Comparison of ENCODE assay signal across 15 cellular contexts in genomic region chr14:22796087-22796707, GRCh38. TPM values are rescaled to one million over a fixed set of nuclear protein-coding genes. Genes with fewer than 3 reads are reported as not detected.
DNase-seq lines count a peak whose midpoint lies in the region; ATAC-seq and TF ChIP-seq lines count a peak whose summit lies in the region.
"Had no signal": no experiment of that assay in that cellular context is flagged by ENCODE, and none has a peak within 500 bp of the region (broad histone marks: within the 10 kb centered on the region; RNA-seq: fewer than 3 reads in every experiment).

No MANE protein-coding gene starts in this region.

- no peak overlapping the region for H2AFZ ChIP-seq in hepatocyte

- no peaks in the 10 kb centered on the region for H3K27me3 ChIP-seq in hepatocyte
- H3K27me3 ChIP-seq: cardiac muscle cell, pancreas had no signal

- H3K27ac ChIP-seq in hepatocyte, result peak overlapping the region; percentile 91
- H3K27ac ChIP-seq: cardiac muscle cell, pancreas had no signal

- peaks cover 44% of the 10 kb centered on the region for H3K79me2 ChIP-seq in hepatocyte

- no peaks in the 10 kb centered on the region for H3K9me2 ChIP-seq in hepatocyte (replicated peaks; ENCODE audit: insufficient read depth)

- no peaks in the 10 kb centered on the region for H3K9me3 ChIP-seq in hepatocyte (ENCODE audit: low read depth)
- H3K9me3 ChIP-seq: BE2C, pancreas had no signal

- H3K27ac Mint-ChIP-seq in CD14-positive monocyte, result peak overlapping the region in 2 of 7 donors; percentile 7 to 28
- H3K27ac Mint-ChIP-seq: activated CD8-positive, alpha-beta T cell treated with anti-CD3 and anti-CD28 coated beads for 36 hours; activated naive CD4-positive, alpha-beta T cell treated with anti-CD3 and anti-CD28 coated beads for 36 hours had no signal

- ATAC-seq in GM18505 (IDR thresholded peaks at IDR 0.05; ENCODE audit: unreplicated experiment) (no peak), GM21723 (IDR thresholded peaks at IDR 0.05; ENCODE audit: unreplicated experiment) (peak; percentile 58), HG03432 (IDR thresholded peaks at IDR 0.05; ENCODE audit: unreplicated experiment) (peak; percentile 64)
- ATAC-seq: activated CD8-positive, alpha-beta T cell treated with anti-CD3 and anti-CD28 coated beads for 36 hours; pancreas had no signal

- DNase-seq in hepatocyte (ENCODE audit: low spot score) (peak; percentile 41), CD14-positive monocyte (ENCODE audit: low spot score) (no peak), NCI-H1092 treated with DMSO at 0.1 percent for 48 hours (lab: John Stamatoyannopoulos, UW) (no peak), mesenteric fat pad (ENCODE audit: low spot score) (no peak), SKM-1 treated with dmso at 0.1 percent for 144 hours (lab: John Stamatoyannopoulos, UW; ENCODE audit: unreplicated experiment) (no peak)
- DNase-seq: activated CD8-positive, alpha-beta T cell treated with anti-CD3 and anti-CD28 coated beads for 36 hours; activated naive CD4-positive, alpha-beta T cell treated with anti-CD3 and anti-CD28 coated beads for 36 hours; BE2C; NCI-H2171; pancreas; T-helper 2 cell had no signal

- peak overlapping the region; percentile 40 for H3K4me2 ChIP-seq in hepatocyte

- TF ChIP-seq CTCF in hepatocyte (IDR thresholded peaks at IDR 0.05; ENCODE audit: poor library complexity), result no peak
- no peak for TF ChIP-seq CTCF in CD14-positive monocyte (IDR thresholded peaks at IDR 0.05)

- peaks cover 77% of the 10 kb centered on the region for H3K4me1 Mint-ChIP-seq in CD14-positive monocyte

- no peak overlapping the region for H3K4me3 ChIP-seq in hepatocyte
- H3K4me3 ChIP-seq: cardiac muscle cell, pancreas had no signal

- H3K4me3 Mint-ChIP-seq in CD14-positive monocyte, result no peak overlapping the region
- H3K4me3 Mint-ChIP-seq: activated CD8-positive, alpha-beta T cell treated with anti-CD3 and anti-CD28 coated beads for 36 hours; activated naive CD4-positive, alpha-beta T cell treated with anti-CD3 and anti-CD28 coated beads for 36 hours had no signal

- peaks cover 0 to 2% (median 0%) of the 10 kb centered on the region in 7 donors for H3K9me3 Mint-ChIP-seq in CD14-positive monocyte
- H3K9me3 Mint-ChIP-seq: activated CD8-positive, alpha-beta T cell treated with anti-CD3 and anti-CD28 coated beads for 36 hours; activated naive CD4-positive, alpha-beta T cell treated with anti-CD3 and anti-CD28 coated beads for 36 hours had no signal

- WGBS in hepatocyte (ENCODE audit: low lambda C conversion rate, missing lambda C conversion rate), result 61% methylated on average over 5 of the region's 5 CpGs

- no peaks in the 10 kb centered on the region for H3K27me3 Mint-ChIP-seq in CD14-positive monocyte (ENCODE audit: low read depth in 3 of 3)

- peaks cover 58 to 84% of the 10 kb centered on the region in 2 donors for H3K36me3 Mint-ChIP-seq in CD14-positive monocyte

- H3K36me3 ChIP-seq in hepatocyte (replicated peaks; ENCODE audit: insufficient read depth, low read depth), result no peaks in the 10 kb centered on the region
- H3K36me3 ChIP-seq: BE2C, cardiac muscle cell, pancreas had no signal

- intact Hi-C loops in CD14-positive monocyte (cut with micrococcal nuclease), result no loop called here

- H3K4me1 ChIP-seq in hepatocyte (ENCODE audit: insufficient read depth), result peaks cover 27% of the 10 kb centered on the region
- H3K4me1 ChIP-seq: pancreas had no signal

- TF ChIP-seq POLR2A in GM18505 (IDR thresholded peaks at IDR 0.05; ENCODE audit: borderline replicate concordance, extremely low read depth, insufficient read depth, insufficient read length), result peak; percentile 44

- H4K20me1 ChIP-seq in hepatocyte (ENCODE audit: insufficient read depth, poor library complexity, severe bottlenecking), result no peaks in the 10 kb centered on the region

RNA-seq across cellular contexts. Expression of gene SLC7A7, which starts 19.0 kb away (rescaled TPM):
- total RNA-seq in hepatocyte, result 337 and 381 TPM in 2 replicates
- 169 and 206 TPM in 2 replicates for polyA plus RNA-seq in hepatocyte
- 100 to 1,000 TPM; 262 to 371 TPM for polyA plus RNA-seq in CD14-positive monocyte
- total RNA-seq in mesenteric fat pad, result 25.5 TPM

RNA-seq across cellular contexts. Expression of gene OXA1L, which starts 29.7 kb away (rescaled TPM):
- total RNA-seq in hepatocyte (88.1 and 107 TPM in 2 replicates), mesenteric fat pad (77.7 TPM)
- polyA plus RNA-seq in hepatocyte (59.4 and 64.3 TPM in 2 replicates), CD14-positive monocyte (10 to 100 TPM; 61.2 to 86.9 TPM)

RNA-seq across cellular contexts. Expression of gene MRPL52, which starts 33.5 kb away (rescaled TPM):
- total RNA-seq in hepatocyte (50.6 and 164 TPM in 2 replicates), mesenteric fat pad (54.0 TPM)
- polyA plus RNA-seq in hepatocyte (214 and 227 TPM in 2 replicates), CD14-positive monocyte (100 to 1,000 TPM; 130 to 164 TPM)

RNA-seq across cellular contexts. Expression of gene MMP14, which starts 40.2 kb away (rescaled TPM):
- total RNA-seq in hepatocyte (122 and 160 TPM in 2 replicates), mesenteric fat pad (273 TPM)
- polyA plus RNA-seq in hepatocyte (17.1 and 21.4 TPM in 2 replicates), CD14-positive monocyte (under 1 TPM; 0.14 to 0.44 TPM)

Comparison
In these comparisons a context has a peak if more than half of its experiments do, and no peak if none do; other contexts are left out.
1. RNA of gene SLC7A7, which starts 19.0 kb away (total RNA-seq): 337 to 381 TPM in hepatocyte; 25.5 TPM in mesenteric fat pad (single experiment); every median in the first group is over 10 times any median in the second.